ENCODE assay signal across 8 cellular contexts in the genomic region with DNA sequence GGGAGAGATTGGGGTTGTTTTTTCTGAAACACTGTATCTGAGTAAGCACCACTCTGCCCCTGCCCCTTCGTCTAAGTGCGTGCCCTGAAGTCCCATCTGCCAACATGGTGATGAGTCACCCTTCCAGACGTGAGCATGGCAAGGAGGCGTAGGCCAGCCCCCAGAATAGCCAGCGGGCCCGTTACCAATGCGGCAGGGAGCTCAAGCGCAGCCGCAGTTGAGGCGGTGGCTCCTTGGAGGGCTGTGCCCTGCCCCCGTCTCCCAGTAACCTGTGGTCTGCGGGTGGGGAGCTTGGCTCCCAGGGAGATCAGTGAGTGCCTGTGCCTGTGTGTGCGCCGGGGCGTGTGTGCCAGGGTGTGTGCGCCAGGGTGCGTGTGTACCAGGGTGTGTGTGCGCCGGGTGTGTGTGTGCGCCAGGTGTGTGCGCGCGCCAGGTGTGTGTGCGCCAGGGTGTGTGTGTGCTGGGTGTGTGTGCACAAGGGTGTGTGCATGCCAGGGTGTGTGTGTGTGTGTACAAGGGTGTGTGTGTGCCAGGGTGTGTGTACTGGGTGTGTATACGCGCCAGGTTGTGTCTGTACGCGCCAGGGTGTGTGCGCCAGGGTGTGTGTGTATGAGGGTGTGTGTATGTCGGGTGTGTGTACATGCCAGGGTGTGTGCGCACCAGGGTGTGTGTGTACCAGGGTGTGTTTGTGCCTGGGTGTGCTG.
DNase-seq lines count a peak whose midpoint lies in the region; FAIRE-seq lines count a peak whose summit lies in the region.

No MANE protein-coding gene starts in this region.

- intact Hi-C loops in dendritic cell treated with granulocyte-macrophage colony-stimulating factor and Interleukin-4, amounts not matched to agents 40 ng/mL and 50 ng/mL, for 4 days (cut with micrococcal nuclease): loop anchor here (5.0 kb wide), 1 partner anchor 44 kb away; no protein-coding TSS in a partner anchor
- intact Hi-C loops in posterior vena cava (cut with DNase I): no loop called here

- H3K9me3 Mint-ChIP-seq in dendritic cell treated with granulocyte-macrophage colony-stimulating factor and Interleukin-4, amounts not matched to agents 40 ng/mL and 50 ng/mL, for 4 days: no peaks in the 10 kb centered on the region

- H3K27me3 Mint-ChIP-seq in dendritic cell treated with granulocyte-macrophage colony-stimulating factor and Interleukin-4, amounts not matched to agents 40 ng/mL and 50 ng/mL, for 4 days: peaks cover 7% of the 10 kb centered on the region

- H3K27ac Mint-ChIP-seq in dendritic cell treated with granulocyte-macrophage colony-stimulating factor and Interleukin-4, amounts not matched to agents 40 ng/mL and 50 ng/mL, for 4 days: peak overlapping the region; percentile 81

- no peak overlapping the region for H3K4me3 Mint-ChIP-seq in dendritic cell treated with granulocyte-macrophage colony-stimulating factor and Interleukin-4, amounts not matched to agents 40 ng/mL and 50 ng/mL, for 4 days

- peak; percentile 92 for DNase-seq in HTR-8/SVneo (ENCODE audit: insufficient read length, low spot score)
- DNase-seq in activated CD4-positive, CD25-positive, alpha-beta regulatory T cell (lab: John Stamatoyannopoulos, UW): peak in 3 of 4 experiments; percentile 28 to 45 (median 33)
- peak in 2 of 3 donors; percentile 32 to 42 for DNase-seq in stimulated activated CD4-positive, alpha-beta T cell treated with anti-CD3 and anti-CD28 coated beads, TNF-alpha, amount 100 ng/mL, for 1 hour (ENCODE audit: low read depth in 3 of 3, low spot score in 1 of 3)
- DNase-seq in posterior vena cava (ENCODE audit: low spot score): no peak
- DNase-seq in NCI-H748 (lab: John Stamatoyannopoulos, UW; ENCODE audit: unreplicated experiment): no peak
- DNase-seq in kidney glomerular epithelial cell (lab: John Stamatoyannopoulos, UW): no peak
- DNase-seq in NCI-H345 (lab: John Stamatoyannopoulos, UW): no peak

- peaks cover 85% of the 10 kb centered on the region for H3K36me3 Mint-ChIP-seq in dendritic cell treated with granulocyte-macrophage colony-stimulating factor and Interleukin-4, amounts not matched to agents 40 ng/mL and 50 ng/mL, for 4 days (ENCODE audit: low read depth)

- peaks cover 48% of the 10 kb centered on the region for H3K4me1 Mint-ChIP-seq in dendritic cell treated with granulocyte-macrophage colony-stimulating factor and Interleukin-4, amounts not matched to agents 40 ng/mL and 50 ng/mL, for 4 days (ENCODE audit: low read depth)

- peak; percentile 97 for FAIRE-seq in HTR-8/SVneo (lab: Jason Lieb, UNC)

Comparison
In these comparisons a context has a peak if more than half of its experiments do, and no peak if none do; other contexts are left out.
1. DNase-seq: peak in HTR-8/SVneo (single experiment), activated CD4-positive, CD25-positive, alpha-beta regulatory T cell (3 of 4) and stimulated activated CD4-positive, alpha-beta T cell treated with anti-CD3 and anti-CD28 coated beads, TNF-alpha, amount 100 ng/mL, for 1 hour (2 of 3); none in posterior vena cava (single experiment), NCI-H748 (single experiment), kidney glomerular epithelial cell (single experiment) and NCI-H345 (single experiment).